2 cellular contexts compared by ENCODE assay signal in genomic region chr20:25491446-25492038, GRCh38.
A peak's percentile ranks its signal among the peaks of the same experiment; 100 is the strongest.
TF ChIP-seq lines count a peak whose summit lies in the region.

No MANE protein-coding gene starts in this region.

TF ChIP-seq in HepG2, 621 proteins besides CTCF, POLR2A, EP300 and RAD21:
- no peak for TF ChIP-seq ZNF670 (CRISPR knock-in tag; IDR thresholded peaks at IDR 0.05; ENCODE audit: borderline replicate concordance)
- no peak for TF ChIP-seq AGO1 (IDR thresholded peaks at IDR 0.05; ENCODE audit: low read depth, low read length, poor library complexity, severe bottlenecking)
- TF ChIP-seq AGO2 (optimal IDR thresholded peaks at IDR 0.05; ENCODE audit: low read depth, low read length): peak; percentile 26
- TF ChIP-seq MLXIP (CRISPR knock-in tag; IDR thresholded peaks at IDR 0.05; ENCODE audit: borderline replicate concordance): no peak
- peak; percentile 41 for TF ChIP-seq RBM22 (optimal IDR thresholded peaks at IDR 0.05; ENCODE audit: low read length)

TF ChIP-seq in H1, 55 proteins besides CTCF, POLR2A, EP300 and RAD21:
- TF ChIP-seq GTF2F1 (IDR thresholded peaks at IDR 0.05; ENCODE audit: borderline replicate concordance, low read depth, low read length) (no peak), ATF2 (IDR thresholded peaks at IDR 0.05; ENCODE audit: low read length) (no peak), SIN3A (conservative IDR thresholded peaks at IDR 0.05 in 1 of 2, IDR thresholded peaks at IDR 0.05 in 1 of 2; ENCODE audit: low read depth in 1 of 2, low read length in 2 of 2) (no peak), CHD2 (IDR thresholded peaks at IDR 0.05; ENCODE audit: low read length) (no peak), ATF3 (IDR thresholded peaks at IDR 0.05; ENCODE audit: insufficient read depth, low read depth, low read length) (no peak), SP4 (IDR thresholded peaks at IDR 0.05; ENCODE audit: low read length) (no peak), HDAC2 (IDR thresholded peaks at IDR 0.05; ENCODE audit: borderline replicate concordance in 1 of 2, low read depth in 2 of 2, low read length in 2 of 2) (no peak), RNF2 (IDR thresholded peaks at IDR 0.05; ENCODE audit: borderline replicate concordance, low read depth, low read length, missing control alignments, poor library complexity, severe bottlenecking) (no peak), KDM5A (IDR thresholded peaks at IDR 0.05; ENCODE audit: low read length) (no peak), FOSL1 (IDR thresholded peaks at IDR 0.05; ENCODE audit: insufficient read depth, low read depth, low read length) (no peak), TBP (IDR thresholded peaks at IDR 0.05; ENCODE audit: low read depth, low read length) (no peak), SAP30 (IDR thresholded peaks at IDR 0.05; ENCODE audit: insufficient read depth, insufficient replicate concordance, low read length) (no peak), NRF1 (IDR thresholded peaks at IDR 0.05; ENCODE audit: low read depth, low read length) (no peak), ZNF274 (IDR thresholded peaks at IDR 0.05; ENCODE audit: borderline replicate concordance, extremely low read depth, low read length) (no peak), E2F6 (IDR thresholded peaks at IDR 0.05) (no peak), TCF12 (IDR thresholded peaks at IDR 0.05; ENCODE audit: low read depth, low read length) (no peak), PHF8 (conservative IDR thresholded peaks at IDR 0.05; ENCODE audit: low read depth, low read length) (no peak)
TF ChIP-seq in H1: peak in this region for 0.
